28 cellular contexts compared by ENCODE assay signal in the genomic region with DNA sequence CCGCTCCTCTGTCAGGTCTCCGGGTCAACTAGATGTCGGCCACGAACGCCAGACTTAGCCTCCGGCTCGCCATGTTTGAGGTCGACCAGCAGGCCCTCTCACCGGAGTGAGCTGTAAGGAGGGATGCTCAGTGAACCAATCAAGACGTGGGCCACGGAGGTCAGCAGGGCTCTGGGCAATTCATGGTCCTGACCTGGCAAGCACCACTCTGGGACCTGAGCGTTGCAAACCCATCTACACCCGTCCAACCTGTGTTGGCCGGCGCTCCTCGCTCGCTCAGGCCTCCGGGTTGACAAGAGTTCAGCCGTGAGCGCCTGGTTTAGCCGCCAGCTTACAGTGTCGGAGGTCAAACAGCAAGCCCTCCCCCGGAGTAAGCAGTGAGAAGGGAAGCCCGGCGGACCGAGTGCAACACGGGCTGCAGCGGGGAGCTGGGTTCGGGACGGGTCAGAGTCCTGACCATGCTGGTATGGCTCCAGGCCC.
"Had no signal": no experiment of that assay in that cellular context is flagged by ENCODE, and none has a peak within 500 bp of the region (broad histone marks: within the 10 kb centered on the region; RNA-seq: fewer than 3 reads in every experiment).

No MANE protein-coding gene starts in this region.

- H3K4me1 ChIP-seq: pancreas, psoas muscle, right lobe of liver, sigmoid colon, stomach, thyroid gland, tibial nerve, upper lobe of left lung, uterus had no signal

- H3K4me3 Mint-ChIP-seq: naive thymus-derived CD8-positive, alpha-beta T cell; natural killer cell treated with Interleukin-12 subunit alpha and Interleukin-12 subunit beta and Interleukin-15 and Interleukin-18, amount 100 ng/mL, for 72 hours; nephron progenitor cell; neural crest cell; stimulated activated effector memory CD8-positive, alpha-beta T cell treated with anti-CD3 and anti-CD28 coated beads, Interleukin-12 subunit alpha, Interleukin-12 subunit beta, amount 100 ng/mL, for 72 hours; stimulated activated naive B cell treated with anti-CD40 and anti-IgM and Interleukin-4, amounts not matched to agents 10 μg/mL and 1 μg/mL and 100 μg/mL, for 72 hours; stimulated activated naive CD8-positive, alpha-beta T cell treated with anti-CD3 and anti-CD28 coated beads, Interleukin-15, Interleukin-2, amounts not matched to agents 100 ng/mL and 50 ng/mL, for 24 hours had no signal

- ATAC-seq: naive thymus-derived CD8-positive, alpha-beta T cell; pancreas; psoas muscle; right cardiac atrium; stimulated activated effector memory CD8-positive, alpha-beta T cell treated with anti-CD3 and anti-CD28 coated beads, Interleukin-12 subunit alpha, Interleukin-12 subunit beta, amount 100 ng/mL, for 72 hours; stimulated activated naive B cell treated with anti-CD40 and anti-IgM and Interleukin-4, amounts not matched to agents 10 μg/mL and 1 μg/mL and 100 μg/mL, for 72 hours had no signal

- H3K27ac ChIP-seq: neutrophil, pancreas, psoas muscle, right lobe of liver, sigmoid colon, stomach, thoracic aorta, thyroid gland, tibial nerve, upper lobe of left lung, uterus had no signal

- H3K27me3 Mint-ChIP-seq: naive thymus-derived CD8-positive, alpha-beta T cell; natural killer cell treated with Interleukin-12 subunit alpha and Interleukin-12 subunit beta and Interleukin-15 and Interleukin-18, amount 100 ng/mL, for 72 hours; progenitor cell of endocrine pancreas; stimulated activated naive B cell treated with anti-CD40 and anti-IgM and Interleukin-4, amounts not matched to agents 10 μg/mL and 1 μg/mL and 100 μg/mL, for 72 hours; stimulated activated naive CD8-positive, alpha-beta T cell treated with anti-CD3 and anti-CD28 coated beads, Interleukin-15, Interleukin-2, amounts not matched to agents 100 ng/mL and 50 ng/mL, for 24 hours had no signal

- H3K36me3 ChIP-seq: neutrophil, pancreas, right lobe of liver, thoracic aorta, thyroid gland, upper lobe of left lung, uterus had no signal

- H3K27me3 ChIP-seq: neutrophil, pancreas, right lobe of liver, sigmoid colon, stomach, thyroid gland, tibial nerve, upper lobe of left lung, uterus had no signal

- H3K4me1 Mint-ChIP-seq: naive thymus-derived CD8-positive, alpha-beta T cell; nephron progenitor cell; neural crest cell; stimulated activated effector memory CD8-positive, alpha-beta T cell treated with anti-CD3 and anti-CD28 coated beads, Interleukin-12 subunit alpha, Interleukin-12 subunit beta, amount 100 ng/mL, for 72 hours; stimulated activated naive B cell treated with anti-CD40 and anti-IgM and Interleukin-4, amounts not matched to agents 10 μg/mL and 1 μg/mL and 100 μg/mL, for 72 hours had no signal

- H3K27ac Mint-ChIP-seq: naive thymus-derived CD8-positive, alpha-beta T cell; natural killer cell treated with Interleukin-12 subunit alpha and Interleukin-12 subunit beta and Interleukin-15 and Interleukin-18, amount 100 ng/mL, for 72 hours; nephron progenitor cell; progenitor cell of endocrine pancreas; stimulated activated effector memory CD8-positive, alpha-beta T cell treated with anti-CD3 and anti-CD28 coated beads, Interleukin-12 subunit alpha, Interleukin-12 subunit beta, amount 100 ng/mL, for 72 hours; stimulated activated naive B cell treated with anti-CD40 and anti-IgM and Interleukin-4, amounts not matched to agents 10 μg/mL and 1 μg/mL and 100 μg/mL, for 72 hours; stimulated activated naive CD8-positive, alpha-beta T cell treated with anti-CD3 and anti-CD28 coated beads, Interleukin-15, Interleukin-2, amounts not matched to agents 100 ng/mL and 50 ng/mL, for 24 hours had no signal

- DNase-seq: naive thymus-derived CD8-positive, alpha-beta T cell; nephron progenitor cell; nucleus accumbens; psoas muscle; right lobe of liver; sigmoid colon; small intestine; stimulated activated CD4-positive, alpha-beta T cell treated with anti-CD3 and anti-CD28 coated beads, Interleukin-15, amount 100 ng/mL, for 24 hours; stimulated activated CD4-positive, alpha-beta T cell treated with anti-CD3 and anti-CD28 coated beads, Interleukin-2, amount 100 ng/mL, for 24 hours; stimulated activated CD4-positive, alpha-beta T cell treated with anti-CD3 and anti-CD28 coated beads, Interleukin-2, amount 100 ng/mL, for 48 hours; stimulated activated CD4-positive, alpha-beta T cell treated with anti-CD3 and anti-CD28 coated beads, Interleukin-4, amount 100 ng/mL, for 24 hours; stimulated activated naive B cell treated with anti-CD40 and anti-IgM and Interleukin-4, amounts not matched to agents 10 μg/mL and 1 μg/mL and 100 μg/mL, for 72 hours; stimulated activated naive CD4-positive, alpha-beta T cell treated with Interleukin-2 at 50 U/mL for 16 hours; stomach; thyroid gland; trophoblast cell; uterus had no signal

- H3K4me3 ChIP-seq: pancreas, psoas muscle, right lobe of liver, sigmoid colon, stomach, thoracic aorta, thyroid gland, tibial nerve, upper lobe of left lung, uterus had no signal

- H3K9me3 ChIP-seq: pancreas, psoas muscle, right lobe of liver, thyroid gland, uterus had no signal

- H3K36me3 Mint-ChIP-seq: stimulated activated effector memory CD8-positive, alpha-beta T cell treated with anti-CD3 and anti-CD28 coated beads, Interleukin-12 subunit alpha, Interleukin-12 subunit beta, amount 100 ng/mL, for 72 hours had no signal
